Comparison of ENCODE assay signal across 8 cellular contexts in the genomic region with DNA sequence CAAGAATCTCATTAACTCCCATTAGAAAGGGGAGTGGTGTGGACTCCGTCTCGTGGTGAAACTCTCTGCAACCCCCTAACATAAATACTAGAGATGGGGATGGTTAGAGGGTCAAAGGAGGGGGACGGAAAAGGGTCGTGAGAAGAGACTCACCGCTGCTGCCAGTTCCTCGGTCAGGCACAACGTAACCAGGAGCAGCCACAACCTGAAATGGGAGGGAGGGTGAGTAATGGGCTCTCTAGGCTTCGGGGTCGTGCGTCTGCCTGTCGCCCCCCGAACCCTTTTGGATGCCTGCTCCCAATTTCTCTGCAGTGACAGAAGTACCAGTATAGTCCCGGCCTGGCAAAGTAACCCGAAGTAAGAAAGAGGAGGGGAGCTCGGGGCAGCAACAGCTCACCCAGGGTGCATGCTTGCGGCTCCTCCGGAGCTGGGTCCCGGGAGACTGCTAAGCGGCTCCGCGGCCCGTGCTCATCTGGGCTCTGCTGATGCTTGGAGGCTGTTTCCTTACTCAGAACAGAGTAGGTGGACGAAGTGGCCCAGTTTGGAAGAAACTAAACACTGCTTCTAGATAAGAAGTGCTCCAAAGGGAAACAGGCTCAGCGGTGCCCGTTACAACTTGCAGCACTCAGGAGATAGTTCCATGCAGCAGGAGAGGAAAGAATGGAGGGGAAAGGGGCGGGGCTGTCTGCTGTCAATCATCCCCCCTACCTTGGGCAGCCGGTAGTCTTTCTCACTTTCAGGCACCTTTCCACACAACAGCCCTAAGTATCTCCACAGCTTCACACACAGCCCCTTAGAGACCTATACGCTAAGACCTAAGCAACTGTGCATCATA. TPM values are rescaled to one million over a fixed set of nuclear protein-coding genes. Genes with fewer than 3 reads are reported as not detected.
DNase-seq lines count a peak whose midpoint lies in the region; ATAC-seq and TF ChIP-seq lines count a peak whose summit lies in the region.

Gene COL4A6 (minus strand): TSS at position 634 of the 835 bp plus-strand sequence. CDS start 226 bp downstream, at position 408.

- TF ChIP-seq CTCF in HCT116 (IDR thresholded peaks at IDR 0.05 in 2 of 3, conservative IDR thresholded peaks at IDR 0.05 in 1 of 3; ENCODE audit: borderline replicate concordance in 1 of 3, insufficient read depth in 1 of 3, low read depth in 2 of 3, low read length in 2 of 3) (no peak), astrocyte of the cerebellum (IDR thresholded peaks at IDR 0.05; ENCODE audit: low read depth, low read length, missing control alignments) (no peak)
- TF ChIP-seq CTCF in CD8-positive, alpha-beta T cell (IDR thresholded peaks at IDR 0.05), result no peak

- H3K36me3 ChIP-seq in HCT116 (ENCODE audit: control insufficient read depth in 1 of 2, insufficient read depth in 2 of 2, low read length in 2 of 2), result no peaks in the 10 kb centered on the region
- no peaks in the 10 kb centered on the region for H3K36me3 ChIP-seq in CD8-positive, alpha-beta T cell (ENCODE audit: insufficient read depth, low read length)

- peak within 1 kb of the TSS; percentile 85 for H3K4me2 ChIP-seq in HCT116 (ENCODE audit: low read length)

- WGBS in right cardiac atrium, result 10% methylated on average over 28 of the region's 28 CpGs

- H3K9me2 ChIP-seq in HCT116 (ENCODE audit: insufficient read depth), result no peaks in the 10 kb centered on the region

- DNase-seq in HCT116 (ENCODE audit: low read depth, low spot score) (no peak), astrocyte of the cerebellum (ENCODE audit: low read depth) (no peak), right cardiac atrium (peak; percentile 14 to 54 (median 40)), sciatic nerve (ENCODE audit: low spot score) (no peak), HT-29 (ENCODE audit: low spot score) (no peak), cerebellum (ENCODE audit: low spot score) (no peak)
- DNase-seq in CD8-positive, alpha-beta T cell, result no peak

- in situ Hi-C loops in astrocyte of the cerebellum (cut with HindIII; ENCODE audit: low sequenced_read_pairs), result no loop called here

- no TSS peak for BruUV-seq in HCT116 (replicated peaks; lab: Mats Ljungman, UMichigan)

- H3K4me1 ChIP-seq in HCT116 (ENCODE audit: control insufficient read depth in 1 of 2, insufficient read depth in 2 of 2, low read length in 2 of 2) (peaks cover 0 to 3% of the 10 kb centered on the region in 2 experiments; a peak in 1 of 4 replicates), right cardiac atrium (ENCODE audit: control insufficient read depth, insufficient read depth, low read length) (no peaks in the 10 kb centered on the region)
- H3K4me1 ChIP-seq in CD8-positive, alpha-beta T cell (ENCODE audit: insufficient read depth, low read length), result no peaks in the 10 kb centered on the region

- CTCF ChIA-PET in HCT116 (lab: Charles Lee), result no interaction called here
- CTCF ChIA-PET in CD8-positive, alpha-beta T cell (lab: Charles Lee), result no interaction called here

- H3K4me3 Mint-ChIP-seq in CD8-positive, alpha-beta T cell, result no peak within 1 kb of the TSS

- TF ChIP-seq RAD21 in HCT116 (IDR thresholded peaks at IDR 0.05; ENCODE audit: low read depth), result no peak

- H3K4me1 Mint-ChIP-seq in CD8-positive, alpha-beta T cell (ENCODE audit: low read depth), result peaks cover 10% of the 10 kb centered on the region

- peak within 1 kb of the TSS; percentile 69; the same call in 1 of the 2 replicates for H3K9ac ChIP-seq in HCT116 (ENCODE audit: low read length)

- no peak for ATAC-seq in HCT116
- peak; percentile 54 to 55 for ATAC-seq in right cardiac atrium
- peak; percentile 44 for ATAC-seq in sciatic nerve
- ATAC-seq in CD8-positive, alpha-beta T cell, result no peak
- no peak for ATAC-seq in HG03342 (IDR thresholded peaks at IDR 0.05; ENCODE audit: unreplicated experiment)

- H4K20me1 ChIP-seq in HCT116 (ENCODE audit: insufficient read depth), result no peaks in the 10 kb centered on the region

- POLR2A ChIA-PET in HCT116 (lab: Charles Lee), result no interaction called here
- POLR2A ChIA-PET in CD8-positive, alpha-beta T cell (lab: Charles Lee), result no interaction called here

- H3K36me3 Mint-ChIP-seq in CD8-positive, alpha-beta T cell, result no peaks in the 10 kb centered on the region

- peaks cover 15% of the 10 kb centered on the region for H3K27me3 Mint-ChIP-seq in CD8-positive, alpha-beta T cell (ENCODE audit: low read depth)

- H3K27ac ChIP-seq in HCT116 (ENCODE audit: low read depth, low read length) (peak within 1 kb of the TSS; percentile 45; the same call in 1 of the 2 replicates), right cardiac atrium (ENCODE audit: low read length) (peak within 1 kb of the TSS; percentile 45)
- no peak within 1 kb of the TSS for H3K27ac ChIP-seq in CD8-positive, alpha-beta T cell (ENCODE audit: low read depth, low read length)

- RAD21 ChIA-PET in HCT116 (lab: Charles Lee; ENCODE audit: low non-redundant PET in 1 of 2, low total read pairs in 2 of 2, uncharacterized antibody in 2 of 2, unreplicated experiment in 2 of 2), result no interaction called here

- H3K9me3 Mint-ChIP-seq in CD8-positive, alpha-beta T cell, result no peaks in the 10 kb centered on the region

- no peaks in the 10 kb centered on the region for H3K27me3 ChIP-seq in HCT116 (ENCODE audit: insufficient read depth, low read length)
- no peaks in the 10 kb centered on the region for H3K27me3 ChIP-seq in right cardiac atrium (ENCODE audit: control insufficient read depth, insufficient read depth)
- no peaks in the 10 kb centered on the region for H3K27me3 ChIP-seq in CD8-positive, alpha-beta T cell (ENCODE audit: insufficient read depth, low read length)

- intact Hi-C loops in HCT116 (cut with micrococcal nuclease) (no loop called here), right cardiac atrium (cut with DNase I) (no loop called here), sciatic nerve (cut with DNase I) (no loop called here)
- intact Hi-C loops in CD8-positive, alpha-beta T cell (cut with DNase I, micrococcal nuclease), result no loop called here

- peak within 1 kb of the TSS; percentile 54 for H2AFZ ChIP-seq in HCT116 (ENCODE audit: low read depth, low read length, poor library complexity, severe bottlenecking)

- no peak within 1 kb of the TSS for H3K27ac Mint-ChIP-seq in CD8-positive, alpha-beta T cell

- H3K9me3 ChIP-seq in HCT116 (ENCODE audit: control insufficient read depth in 1 of 2, insufficient read depth in 1 of 2, low read depth in 1 of 2, low read length in 2 of 2) (no peaks in the 10 kb centered on the region), right cardiac atrium (ENCODE audit: control insufficient read depth, low read length) (no peaks in the 10 kb centered on the region)
- no peaks in the 10 kb centered on the region for H3K9me3 ChIP-seq in CD8-positive, alpha-beta T cell (ENCODE audit: low read length)

- peak within 1 kb of the TSS; percentile 61 to 70 for H3K4me3 ChIP-seq in HCT116 (replicated peaks in 1 of 2; ENCODE audit: low read depth in 1 of 2, low read length in 2 of 2)
- H3K4me3 ChIP-seq in astrocyte of the cerebellum (ENCODE audit: low read depth, low read length), result peak within 1 kb of the TSS; percentile 68
- H3K4me3 ChIP-seq in right cardiac atrium (ENCODE audit: low read length), result peak within 1 kb of the TSS; percentile 86
- H3K4me3 ChIP-seq in CD8-positive, alpha-beta T cell (ENCODE audit: low read depth, low read length), result no peak within 1 kb of the TSS

- no peak for TF ChIP-seq POLR2A in HCT116 (IDR thresholded peaks at IDR 0.05; ENCODE audit: borderline replicate concordance, extremely low read depth, insufficient read depth, insufficient read length)

- peaks cover 24% of the 10 kb centered on the region for H3K79me2 ChIP-seq in HCT116 (ENCODE audit: insufficient read depth, low read length)

TF ChIP-seq in HCT116, 20 proteins besides CTCF, POLR2A, EP300 and RAD21 (continues in another document):
- TF ChIP-seq EZH2 (IDR thresholded peaks at IDR 0.05) (no peak), EZH2phosphoT487 (IDR thresholded peaks at IDR 0.05; ENCODE audit: borderline replicate concordance) (no peak), SP1 (IDR thresholded peaks at IDR 0.05; ENCODE audit: low read depth) (no peak), ZNF274 (IDR thresholded peaks at IDR 0.05; ENCODE audit: low read depth, low read length) (no peak), ELF1 (IDR thresholded peaks at IDR 0.05; ENCODE audit: borderline replicate concordance, low read depth) (no peak), SIN3A (IDR thresholded peaks at IDR 0.05; ENCODE audit: low read depth) (no peak), REST (IDR thresholded peaks at IDR 0.05; ENCODE audit: low read depth) (no peak), EGR1 (IDR thresholded peaks at IDR 0.05; ENCODE audit: low read depth) (no peak)
- TF ChIP-seq, protein P1, sequence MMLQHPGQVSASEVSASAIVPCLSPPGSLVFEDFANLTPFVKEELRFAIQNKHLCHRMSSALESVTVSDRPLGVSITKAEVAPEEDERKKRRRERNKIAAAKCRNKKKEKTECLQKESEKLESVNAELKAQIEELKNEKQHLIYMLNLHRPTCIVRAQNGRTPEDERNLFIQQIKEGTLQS (IDR thresholded peaks at IDR 0.05), result no peak

RNA-seq across cellular contexts. Expression of gene COL4A6, which starts in this region (rescaled TPM):
- total RNA-seq in HCT116 (2021; ENCODE audit: unreplicated experiment) (2.4 TPM), right cardiac atrium (10 to 100 TPM in 3 of 4 donors, 1 to 10 TPM in 1; 7.4 to 18.1 (median 14.4) TPM), sciatic nerve (1.2 TPM), cerebellum (7.1 TPM)
- 0.09 and 0.43 TPM in 2 replicates for polyA plus RNA-seq in HCT116 (2012)
- 7.0 TPM for polyA plus RNA-seq in right cardiac atrium
- not detected in 2 replicates for total RNA-seq in HT-29 (2014; rRNA removed; shearing (Covaris generic))
- not detected for total RNA-seq in CD8-positive, alpha-beta T cell

Comparison
In these comparisons a context has a peak if more than half of its experiments do, and no peak if none do; other contexts are left out.
1. ATAC-seq: peak in right cardiac atrium (2 of 2) and sciatic nerve (single experiment); none in HCT116 (single experiment), CD8-positive, alpha-beta T cell (single experiment) and HG03342 (single experiment).
2. DNase-seq: peak in right cardiac atrium (3 of 3); none in HCT116 (single experiment), astrocyte of the cerebellum (single experiment), sciatic nerve (single experiment), HT-29 (single experiment), CD8-positive, alpha-beta T cell (0 of 7) and cerebellum (single experiment).